Comparison of ENCODE assay signal across 8 cellular contexts in the genomic region with DNA sequence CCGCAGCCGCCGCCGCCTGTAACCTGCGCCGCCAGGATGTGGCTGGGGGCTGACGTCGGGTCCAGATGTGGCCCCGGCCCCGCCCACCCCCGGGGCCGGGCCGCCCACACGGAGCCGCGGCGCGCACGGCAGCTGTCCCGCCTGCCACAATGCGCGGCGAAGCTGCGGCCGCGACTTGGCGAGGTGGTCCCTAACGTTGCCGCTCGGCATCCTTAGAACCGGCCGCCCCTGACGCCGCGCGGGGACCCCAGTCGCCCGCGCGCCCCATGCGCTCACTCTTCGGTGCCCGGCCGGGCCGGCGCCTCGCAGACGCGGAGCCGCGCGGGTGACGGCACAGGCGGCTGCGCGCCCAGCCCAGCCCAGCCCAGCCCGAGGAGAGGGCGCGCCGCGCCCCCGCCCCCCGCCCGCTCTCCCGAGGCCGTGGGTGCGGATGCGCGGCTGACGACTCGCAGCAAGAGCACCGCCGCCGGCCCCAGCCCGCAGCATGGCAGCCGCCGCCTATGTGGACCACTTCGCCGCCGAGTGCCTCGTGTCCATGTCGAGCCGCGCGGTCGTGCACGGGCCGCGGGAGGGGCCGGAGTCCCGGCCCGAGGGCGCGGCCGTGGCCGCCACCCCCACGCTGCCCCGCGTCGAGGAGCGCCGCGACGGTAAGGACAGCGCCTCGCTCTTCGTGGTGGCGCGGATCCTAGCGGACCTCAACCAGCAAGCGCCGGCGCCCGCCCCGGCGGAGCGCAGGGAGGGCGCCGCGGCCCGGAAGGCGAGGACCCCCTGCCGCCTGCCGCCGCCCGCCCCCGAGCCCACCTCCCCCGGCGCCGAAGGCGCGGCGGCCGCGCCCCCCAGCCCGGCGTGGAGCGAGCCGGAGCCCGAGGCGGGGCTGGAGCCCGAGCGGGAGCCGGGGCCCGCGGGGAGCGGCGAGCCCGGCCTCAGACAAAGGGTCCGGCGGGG. TPM values are rescaled to one million over a fixed set of nuclear protein-coding genes. Genes with fewer than 3 reads are reported as not detected.
A peak's percentile ranks its signal among the peaks of the same experiment; 100 is the strongest.
DNase-seq lines count a peak whose midpoint lies in the region; ATAC-seq and TF ChIP-seq lines count a peak whose summit lies in the region.

TSS of gene KLF13 (plus strand) at position 107 of the 945 bp plus-strand sequence. CDS start at position 485, 378 bp downstream.

- H3K27me3 ChIP-seq in HUES6 (ENCODE audit: control insufficient read depth, insufficient read depth, low read length), result peaks cover 16% of the 10 kb centered on the region

- peak within 1 kb of the TSS; percentile 70; the same call in 1 of the 2 replicates for H3K27ac ChIP-seq in HUES6 (ENCODE audit: low read depth, low read length)

- peak within 1 kb of the TSS; percentile 86 for H3K9ac ChIP-seq in HUES6 (ENCODE audit: low read length)

- peak; percentile 76 for DNase-seq in Caki2 (ENCODE audit: low read depth)
- peak; percentile 64 to 67 for DNase-seq in activated CD4-positive, alpha-beta T cell treated with anti-CD3 and anti-CD28 coated beads, Interleukin-2, amount 50 U/mL, for 48 hours
- DNase-seq in mucosa of descending colon, result peak in 2 of 3 donors; percentile 68 to 88
- peak in 5 of 6 experiments; percentile 80 to 96 (median 90) for DNase-seq in stimulated activated naive CD4-positive, alpha-beta T cell (lab: John Stamatoyannopoulos, UW)
- no peak for DNase-seq in inferior parietal cortex (ENCODE audit: extremely low spot score)

- in situ Hi-C loops in Caki2 (cut with HindIII; ENCODE audit: low pct_unique_long_range_greater_than_20kb, low sequenced_read_pairs), result no loop called here
- in situ Hi-C loops in endometrial microvascular endothelial cells (cut with HindIII; ENCODE audit: inconsistent ontology term, low pct_unique_long_range_greater_than_20kb, low sequenced_read_pairs), result no loop called here

- H3K4me1 ChIP-seq in HUES6 (ENCODE audit: control insufficient read depth, insufficient read depth, low read length) (peaks cover 27% of the 10 kb centered on the region), mucosa of descending colon (ENCODE audit: low read depth) (peaks cover 19% of the 10 kb centered on the region)

- H3K36me3 ChIP-seq in HUES6 (ENCODE audit: control insufficient read depth, insufficient read depth, low read length) (0 out of 2 replicates have a peak, but pooled peaks cover 4% of the 10 kb centered on the region), mucosa of descending colon (ENCODE audit: low read depth) (peaks cover 6% of the 10 kb centered on the region)

- H3K4me3 ChIP-seq in HUES6 (ENCODE audit: low read depth, low read length) (peak within 1 kb of the TSS; percentile 93), mucosa of descending colon (peak within 1 kb of the TSS; percentile 74)

- no peak for TF ChIP-seq CTCF in mucosa of descending colon (IDR thresholded peaks at IDR 0.05)

- ATAC-seq in GM21447 (IDR thresholded peaks at IDR 0.05; ENCODE audit: unreplicated experiment) (peak; percentile 42), mucosa of descending colon (peak; percentile 44)

- intact Hi-C loops in mucosa of descending colon (cut with DNase I, micrococcal nuclease), result loop anchor here in 1 of 2 donors (5.0 kb wide), 1 partner anchor 110 kb away; no protein-coding TSS in a partner anchor

- no peaks in the 10 kb centered on the region for H3K9me3 ChIP-seq in HUES6 (ENCODE audit: control insufficient read depth, insufficient read depth, low read depth, low read length)
- no peaks in the 10 kb centered on the region for H3K9me3 ChIP-seq in mucosa of descending colon

RNA-seq across cellular contexts. Expression of gene KLF13, which starts in this region (rescaled TPM):
- 43.1 and 49.7 TPM in 2 replicates for total RNA-seq in Caki2 (2014; rRNA removed; shearing (Covaris generic); ENCODE audit: low replicate concordance)
- total RNA-seq in endometrial microvascular endothelial cells (ENCODE audit: inconsistent ontology term) (21.2 TPM), mucosa of descending colon (100 to 1,000 TPM in 1 of 3 donors, 10 to 100 TPM in 2; 72.4 to 107 (median 91.2) TPM)
